Comparison of ENCODE assay signal across 11 cellular contexts in genomic region chr6:166567107-166567506, GRCh38. TPM values are rescaled to one million over a fixed set of nuclear protein-coding genes. Genes with fewer than 3 reads are reported as not detected.
DNase-seq lines count a peak whose midpoint lies in the region; ATAC-seq, FAIRE-seq and TF ChIP-seq lines count a peak whose summit lies in the region.
"Had no signal": no experiment of that assay in that cellular context is flagged by ENCODE, and none has a peak within 500 bp of the region (broad histone marks: within the 10 kb centered on the region; RNA-seq: fewer than 3 reads in every experiment).

No MANE protein-coding gene starts in this region.

- no peak overlapping the region for H3K4me3 Mint-ChIP-seq in activated T-helper 2 cell treated with anti-CD3 and anti-CD28 coated beads, Interferon-gamma antibody, Interleukin-2, Interleukin-4, amounts not matched to agents 10 μg/mL and 5 μg/mL and 100 μg/mL, durations not matched to agents 14 hours and 24 hours and 36 hours (ENCODE audit: low read depth)
- H3K4me3 Mint-ChIP-seq: activated CD4-positive, alpha-beta T cell treated with anti-CD3 and anti-CD28 coated beads for 36 hours had no signal

- peak; percentile 63 for DNase-seq in H54 (ENCODE audit: insufficient read length, low spot score)
- DNase-seq in WERI-Rb-1 = peak; percentile 49
- DNase-seq in foreskin fibroblast = peak; percentile 98 to 99
- DNase-seq in activated T-helper 2 cell treated with anti-CD3 and anti-CD28 coated beads, Interferon-gamma antibody, Interleukin-2, Interleukin-4, amounts not matched to agents 10 μg/mL and 5 μg/mL and 100 μg/mL, durations not matched to agents 14 hours and 24 hours and 36 hours (ENCODE audit: low spot score) = no peak
- DNase-seq in tibial nerve (ENCODE audit: low spot score in 2 of 2) = no peak
- DNase-seq: activated CD4-positive, alpha-beta T cell treated with anti-CD3 and anti-CD28 coated beads for 36 hours; NCI-H2081; Peyer's patch; spleen had no signal

- no peaks in the 10 kb centered on the region for H3K4me1 Mint-ChIP-seq in activated T-helper 2 cell treated with anti-CD3 and anti-CD28 coated beads, Interferon-gamma antibody, Interleukin-2, Interleukin-4, amounts not matched to agents 10 μg/mL and 5 μg/mL and 100 μg/mL, durations not matched to agents 14 hours and 24 hours and 36 hours (ENCODE audit: low read depth)
- H3K4me1 Mint-ChIP-seq: activated CD4-positive, alpha-beta T cell treated with anti-CD3 and anti-CD28 coated beads for 36 hours had no signal

- no peaks in the 10 kb centered on the region for H3K36me3 Mint-ChIP-seq in activated T-helper 2 cell treated with anti-CD3 and anti-CD28 coated beads, Interferon-gamma antibody, Interleukin-2, Interleukin-4, amounts not matched to agents 10 μg/mL and 5 μg/mL and 100 μg/mL, durations not matched to agents 14 hours and 24 hours and 36 hours (ENCODE audit: low read depth)

- H3K27me3 ChIP-seq in WERI-Rb-1 (ENCODE audit: insufficient read depth, low read depth, severe bottlenecking) = no peaks in the 10 kb centered on the region
- no peaks in the 10 kb centered on the region for H3K27me3 ChIP-seq in skeletal muscle satellite cell (ENCODE audit: control insufficient read depth, insufficient read depth, low read length)
- no peaks in the 10 kb centered on the region for H3K27me3 ChIP-seq in tibial nerve
- H3K27me3 ChIP-seq: Peyer's patch, spleen had no signal

- ATAC-seq in GM21528 (IDR thresholded peaks at IDR 0.05; ENCODE audit: low FRiP score, unreplicated experiment) = no peak
- ATAC-seq: activated CD4-positive, alpha-beta T cell treated with anti-CD3 and anti-CD28 coated beads for 36 hours had no signal

- WGBS in tibial nerve, 2 donors = 73 to 80% methylated on average over 8 of the region's 8 CpGs

- TF ChIP-seq EP300 in tibial nerve (IDR thresholded peaks at IDR 0.05) = no peak

- H3K36me3 ChIP-seq in WERI-Rb-1 (no peaks in the 10 kb centered on the region), skeletal muscle satellite cell (ENCODE audit: insufficient read depth, low read length) (peaks cover 34% of the 10 kb centered on the region), tibial nerve (peaks cover 0 to 36% (median 0%) of the 10 kb centered on the region in 3 donors)
- H3K36me3 ChIP-seq: Peyer's patch had no signal

- no peak for TF ChIP-seq POLR2A in H54 (IDR thresholded peaks at IDR 0.05; ENCODE audit: low read depth, low read length)
- TF ChIP-seq POLR2A in tibial nerve (IDR thresholded peaks at IDR 0.05) = no peak

- H3K27ac ChIP-seq in WERI-Rb-1 = peak overlapping the region; percentile 19; the same call in 1 of the 2 replicates
- H3K27ac ChIP-seq in tibial nerve = no peak overlapping the region
- H3K27ac ChIP-seq: Peyer's patch had no signal

- intact Hi-C loops in activated T-helper 2 cell treated with anti-CD3 and anti-CD28 coated beads, Interferon-gamma antibody, Interleukin-2, Interleukin-4, amounts not matched to agents 10 μg/mL and 5 μg/mL and 100 μg/mL, durations not matched to agents 14 hours and 24 hours and 36 hours (cut with micrococcal nuclease) = no loop called here

- H3K27me3 Mint-ChIP-seq in activated T-helper 2 cell treated with anti-CD3 and anti-CD28 coated beads, Interferon-gamma antibody, Interleukin-2, Interleukin-4, amounts not matched to agents 10 μg/mL and 5 μg/mL and 100 μg/mL, durations not matched to agents 14 hours and 24 hours and 36 hours (ENCODE audit: low read depth) = no peaks in the 10 kb centered on the region
- H3K27me3 Mint-ChIP-seq: activated CD4-positive, alpha-beta T cell treated with anti-CD3 and anti-CD28 coated beads for 36 hours had no signal

- H3K9me3 ChIP-seq in WERI-Rb-1 (ENCODE audit: severe bottlenecking) = no peaks in the 10 kb centered on the region
- H3K9me3 ChIP-seq in skeletal muscle satellite cell (replicated peaks; ENCODE audit: low read length) = no peaks in the 10 kb centered on the region
- no peaks in the 10 kb centered on the region for H3K9me3 ChIP-seq in tibial nerve
- H3K9me3 ChIP-seq: Peyer's patch, spleen had no signal

- H3K9me3 Mint-ChIP-seq in activated T-helper 2 cell treated with anti-CD3 and anti-CD28 coated beads, Interferon-gamma antibody, Interleukin-2, Interleukin-4, amounts not matched to agents 10 μg/mL and 5 μg/mL and 100 μg/mL, durations not matched to agents 14 hours and 24 hours and 36 hours = no peaks in the 10 kb centered on the region

- H3K27ac Mint-ChIP-seq in activated T-helper 2 cell treated with anti-CD3 and anti-CD28 coated beads, Interferon-gamma antibody, Interleukin-2, Interleukin-4, amounts not matched to agents 10 μg/mL and 5 μg/mL and 100 μg/mL, durations not matched to agents 14 hours and 24 hours and 36 hours = no peak overlapping the region
- H3K27ac Mint-ChIP-seq: activated CD4-positive, alpha-beta T cell treated with anti-CD3 and anti-CD28 coated beads for 36 hours had no signal

- FAIRE-seq in H54 (lab: Jason Lieb, UNC) = peak; percentile 86

- peaks cover 48% of the 10 kb centered on the region for H3K4me1 ChIP-seq in skeletal muscle satellite cell (ENCODE audit: control insufficient read depth, insufficient read depth, low read length)
- H3K4me1 ChIP-seq in tibial nerve = peaks cover 0 to 9% (median under 1%) of the 10 kb centered on the region in 4 donors
- H3K4me1 ChIP-seq: Peyer's patch had no signal

- no peak for TF ChIP-seq CTCF in WERI-Rb-1 (IDR thresholded peaks at IDR 0.05; ENCODE audit: low read depth, low read length)
- TF ChIP-seq CTCF in foreskin fibroblast (IDR thresholded peaks at IDR 0.05; ENCODE audit: low read depth, low read length) = no peak
- TF ChIP-seq CTCF in tibial nerve (IDR thresholded peaks at IDR 0.05) = no peak

- H3K9ac ChIP-seq in skeletal muscle satellite cell (ENCODE audit: low read depth, low read length) = peak overlapping the region; percentile 72

- no peak overlapping the region for H3K4me3 ChIP-seq in WERI-Rb-1 (ENCODE audit: low read depth, low read length)
- H3K4me3 ChIP-seq in foreskin fibroblast (ENCODE audit: low read depth in 1 of 2, low read length in 2 of 2) = no peak overlapping the region
- no peak overlapping the region for H3K4me3 ChIP-seq in skeletal muscle satellite cell (ENCODE audit: low read length)
- H3K4me3 ChIP-seq in tibial nerve = no peak overlapping the region
- H3K4me3 ChIP-seq: Peyer's patch, spleen had no signal

- H3K4me2 ChIP-seq in skeletal muscle satellite cell (ENCODE audit: low read length) = peak overlapping the region; percentile 25

RNA-seq across cellular contexts. Expression of gene RAMACL, which starts 19.4 kb away (rescaled TPM):
- 2.6 and 3.5 TPM in 2 replicates for total RNA-seq in skeletal muscle satellite cell (2012; rRNA removed)
- total RNA-seq in activated T-helper 2 cell treated with anti-CD3 and anti-CD28 coated beads, Interferon-gamma antibody, Interleukin-2, Interleukin-4, amounts not matched to agents 10 μg/mL and 5 μg/mL and 100 μg/mL, durations not matched to agents 14 hours and 24 hours and 36 hours = 0.32 TPM in 1 of 2 replicates, not detected in the other
- 10 to 100 TPM in 1 of 4 donors, 1 to 10 TPM in 3; 8.2 to 10.8 (median 9.1) TPM for total RNA-seq in tibial nerve

RNA-seq across cellular contexts. Expression of gene RPS6KA2, which starts 59.9 kb away (rescaled TPM):
- total RNA-seq in skeletal muscle satellite cell (2012; rRNA removed) = 58.8 and 60.7 TPM in 2 replicates
- 2.1 and 2.2 TPM in 2 replicates for total RNA-seq in activated T-helper 2 cell treated with anti-CD3 and anti-CD28 coated beads, Interferon-gamma antibody, Interleukin-2, Interleukin-4, amounts not matched to agents 10 μg/mL and 5 μg/mL and 100 μg/mL, durations not matched to agents 14 hours and 24 hours and 36 hours
- 100 to 1,000 TPM in 2 of 4 donors, 10 to 100 TPM in 2; 89.6 to 153 (median 103) TPM for total RNA-seq in tibial nerve

Comparison
In these comparisons a context has a peak if more than half of its experiments do, and no peak if none do; other contexts are left out.
1. DNase-seq: peak in H54 (single experiment), WERI-Rb-1 (single experiment) and foreskin fibroblast (2 of 2); none in activated T-helper 2 cell treated with anti-CD3 and anti-CD28 coated beads, Interferon-gamma antibody, Interleukin-2, Interleukin-4, amounts not matched to agents 10 μg/mL and 5 μg/mL and 100 μg/mL, durations not matched to agents 14 hours and 24 hours and 36 hours (single experiment) and tibial nerve (0 of 2).
2. RNA of gene RPS6KA2, which starts 59.9 kb away (total RNA-seq): 89.6 to 153 TPM in tibial nerve; 2.1 to 2.2 TPM in activated T-helper 2 cell treated with anti-CD3 and anti-CD28 coated beads, Interferon-gamma antibody, Interleukin-2, Interleukin-4, amounts not matched to agents 10 μg/mL and 5 μg/mL and 100 μg/mL, durations not matched to agents 14 hours and 24 hours and 36 hours; every median in the first group is over 10 times any median in the second.